Comparison of ENCODE assay signal across 23 cellular contexts in genomic region chr13:20441066-20441465, GRCh38.
A peak's percentile ranks its signal among the peaks of the same experiment; 100 is the strongest.
DNase-seq lines count a peak whose midpoint lies in the region; ATAC-seq, FAIRE-seq and TF ChIP-seq lines count a peak whose summit lies in the region.
"Had no signal": no experiment of that assay in that cellular context is flagged by ENCODE, and none has a peak within 500 bp of the region (broad histone marks: within the 10 kb centered on the region; RNA-seq: fewer than 3 reads in every experiment).

No MANE protein-coding gene starts in this region.

- H3K27me3 Mint-ChIP-seq in GM23338 (ENCODE audit: insufficient read depth, low read depth, poor library complexity): peaks cover 7% of the 10 kb centered on the region

- no peak for FAIRE-seq in urothelium cell line (lab: Jason Lieb, UNC)
- FAIRE-seq: A549, HepG2, RCC 7860 had no signal

- TF ChIP-seq EP300 in suprapubic skin (IDR thresholded peaks at IDR 0.05): no peak

- H3K9ac ChIP-seq in PC-3 (ENCODE audit: low read length) (peak overlapping the region; percentile 51), mesenchymal stem cell (ENCODE audit: low read length) (peak overlapping the region; percentile 17)

- no peak overlapping the region for H4K91ac ChIP-seq in mesenchymal stem cell (ENCODE audit: low read length)

- H2BK5ac ChIP-seq in mesenchymal stem cell (ENCODE audit: low read depth, low read length, poor library complexity, severe bottlenecking): no peak overlapping the region

- no peak overlapping the region for H2BK12ac ChIP-seq in mesenchymal stem cell (ENCODE audit: low read length in 2 of 2)

- no peaks in the 10 kb centered on the region for H4K20me1 ChIP-seq in GM23338 (replicated peaks; ENCODE audit: insufficient read depth)
- no peaks in the 10 kb centered on the region for H4K20me1 ChIP-seq in PC-3 (ENCODE audit: low read length)

- no peaks in the 10 kb centered on the region for H3K79me1 ChIP-seq in mesenchymal stem cell (replicated peaks; ENCODE audit: low read length, poor library complexity, severe bottlenecking)

- H3K4ac ChIP-seq in mesenchymal stem cell (ENCODE audit: low read depth in 1 of 2, low read length in 2 of 2): no peak overlapping the region

- H3K9me3 ChIP-seq in PC-3 (ENCODE audit: low read length) (0 out of 2 replicates have a peak, but pooled peaks cover 6% of the 10 kb centered on the region), mesenchymal stem cell (ENCODE audit: control insufficient read depth, low read length) (peaks cover 3% of the 10 kb centered on the region), suprapubic skin (no peaks in the 10 kb centered on the region), heart right ventricle (peaks cover 0 to 11% (median 0%) of the 10 kb centered on the region in 11 donors)
- H3K9me3 ChIP-seq: BE2C, SJCRH30 had no signal

- intact Hi-C loops in PC-3 (cut with micrococcal nuclease) (loop anchor here (5.0 kb wide), 1 partner anchor 249 kb away; the partner anchor contains the start of gene GJB2), heart right ventricle (cut with DNase I) (no loop called here)

- no peak for TF ChIP-seq CTCF in GM23338 (conservative IDR thresholded peaks at IDR 0.05; ENCODE audit: low read depth in 2 of 2)
- no peak for TF ChIP-seq CTCF in PC-3 (conservative IDR thresholded peaks at IDR 0.05; ENCODE audit: low read depth, low read length)
- TF ChIP-seq CTCF in suprapubic skin (IDR thresholded peaks at IDR 0.05): no peak
- no peak for TF ChIP-seq CTCF in heart right ventricle (IDR thresholded peaks at IDR 0.05)

- H3K4me3 Mint-ChIP-seq in GM23338: no peak overlapping the region
- H3K4me3 Mint-ChIP-seq: HFFc6 had no signal

- H3K79me2 ChIP-seq in GM23338 (replicated peaks; ENCODE audit: insufficient read depth) (no peaks in the 10 kb centered on the region), PC-3 (ENCODE audit: low read length) (no peaks in the 10 kb centered on the region)

- no peaks in the 10 kb centered on the region for H3K36me3 ChIP-seq in GM23338 (ENCODE audit: insufficient read depth)
- H3K36me3 ChIP-seq in PC-3 (ENCODE audit: low read depth, low read length): peaks cover 3% of the 10 kb centered on the region; the same call in 1 of the 2 replicates
- no peaks in the 10 kb centered on the region for H3K36me3 ChIP-seq in mesenchymal stem cell (ENCODE audit: control insufficient read depth in 1 of 2, insufficient read depth in 2 of 2, low read depth in 1 of 2, low read length in 2 of 2)
- H3K36me3 ChIP-seq in suprapubic skin: no peaks in the 10 kb centered on the region
- peaks cover 0 to 6% (median 0%) of the 10 kb centered on the region in 9 donors for H3K36me3 ChIP-seq in heart right ventricle
- H3K36me3 ChIP-seq: BE2C, SJCRH30 had no signal

- H3K4me1 Mint-ChIP-seq in GM23338: peaks cover 23% of the 10 kb centered on the region

- H3K23ac ChIP-seq in mesenchymal stem cell (ENCODE audit: low read length in 2 of 2): no peak overlapping the region

- H2AFZ ChIP-seq in GM23338 (peak overlapping the region; percentile 45; the same call in 1 of the 2 replicates), PC-3 (ENCODE audit: low read length) (no peak overlapping the region), mesenchymal stem cell (ENCODE audit: low read depth, low read length) (no peak overlapping the region)

- no peak for DNase-seq in GM23338 (ENCODE audit: low spot score)
- DNase-seq in PC-3: no peak
- DNase-seq in mesenchymal stem cell: no peak
- no peak for DNase-seq in suprapubic skin (ENCODE audit: low spot score in 2 of 2)
- DNase-seq in urothelium cell line (ENCODE audit: low spot score): no peak
- no peak for DNase-seq in heart right ventricle
- DNase-seq: BE2C; DMS79 treated with DMSO at 0.1 percent for 48 hours; H7; HFFc6; KBM-7; NCI-H1092; NCI-H1436; NCI-H187 treated with DMSO at 0.1 percent for 48 hours; NCI-H2107; NCI-H774; NK-92 treated with Interleukin-12 subunit alpha and Interleukin-12 subunit beta, amount 100 ng/mL, for 24 hours; SJCRH30 had no signal

- H3K9me3 Mint-ChIP-seq in GM23338: peaks cover 9% of the 10 kb centered on the region; the same call in 2 of the 3 replicates

- H3K14ac ChIP-seq in mesenchymal stem cell (ENCODE audit: low read length in 2 of 2): no peak overlapping the region

- CTCF ChIA-PET in PC-3 (lab: Charles Lee): no interaction called here

- no peak overlapping the region for H2BK15ac ChIP-seq in mesenchymal stem cell (ENCODE audit: low read depth, poor library complexity, severe bottlenecking)

- no TSS peak for BruUV-seq in PC-3 (replicated peaks; lab: Mats Ljungman, UMichigan)

- H3K27ac ChIP-seq in GM23338 (ENCODE audit: low read depth): no peak overlapping the region
- H3K27ac ChIP-seq in PC-3 (ENCODE audit: low read length): peak overlapping the region; percentile 95
- H3K27ac ChIP-seq in mesenchymal stem cell (ENCODE audit: low read length, poor library complexity, severe bottlenecking): no peak overlapping the region
- H3K27ac ChIP-seq in suprapubic skin: peak overlapping the region; percentile 9
- no peak overlapping the region for H3K27ac ChIP-seq in heart right ventricle
- H3K27ac ChIP-seq: A549, HL-60, SJCRH30 had no signal

- H3K27me3 ChIP-seq in GM23338 (ENCODE audit: insufficient read depth) (peaks cover 10% of the 10 kb centered on the region), PC-3 (ENCODE audit: low read length) (no peaks in the 10 kb centered on the region), mesenchymal stem cell (ENCODE audit: control insufficient read depth in 1 of 2, insufficient read depth in 1 of 2, low read length in 2 of 2) (no peaks in the 10 kb centered on the region), suprapubic skin (no peaks in the 10 kb centered on the region), heart right ventricle (no peaks in the 10 kb centered on the region)
- H3K27me3 ChIP-seq: BE2C had no signal

- H3F3A ChIP-seq in GM23338 (replicated peaks; ENCODE audit: low read depth): no peaks in the 10 kb centered on the region
- H3F3A ChIP-seq in PC-3 (ENCODE audit: low read length, unreplicated experiment): peaks cover 9% of the 10 kb centered on the region

- H4K8ac ChIP-seq in mesenchymal stem cell (ENCODE audit: low read length): no peak overlapping the region

- H3K4me1 ChIP-seq in GM23338 (ENCODE audit: insufficient read depth): peaks cover 23% of the 10 kb centered on the region
- H3K4me1 ChIP-seq in PC-3 (ENCODE audit: insufficient read depth, low read length): peaks cover 31% of the 10 kb centered on the region
- no peaks in the 10 kb centered on the region for H3K4me1 ChIP-seq in mesenchymal stem cell (ENCODE audit: control insufficient read depth, insufficient read depth, low read depth, low read length)
- H3K4me1 ChIP-seq in suprapubic skin: peaks cover 4% of the 10 kb centered on the region
- peaks cover 0 to 15% (median 4%) of the 10 kb centered on the region in 9 donors for H3K4me1 ChIP-seq in heart right ventricle
- H3K4me1 ChIP-seq: A549, BE2C, SJCRH30 had no signal

- 0 out of 3 replicates have a peak, but pooled peaks cover 4% of the 10 kb centered on the region for H3K36me3 Mint-ChIP-seq in GM23338 (ENCODE audit: low read depth)

- TF ChIP-seq POLR2A in suprapubic skin (IDR thresholded peaks at IDR 0.05): no peak

- H2BK120ac ChIP-seq in mesenchymal stem cell (ENCODE audit: low read depth, low read length): no peak overlapping the region

- H3K4me3 ChIP-seq in GM23338 (no peak overlapping the region), PC-3 (ENCODE audit: low read length) (no peak overlapping the region), mesenchymal stem cell (ENCODE audit: insufficient read depth in 1 of 2, low read depth in 1 of 2, low read length in 2 of 2) (no peak overlapping the region), suprapubic skin (no peak overlapping the region), heart right ventricle (no peak overlapping the region)
- H3K4me3 ChIP-seq: A549, SJCRH30 had no signal

- ATAC-seq in GM23338 (no peak), PC-3 (no peak), heart right ventricle (no peak), HG03135 (IDR thresholded peaks at IDR 0.05; ENCODE audit: unreplicated experiment) (no peak)
- ATAC-seq: A549, HepG2 had no signal

- H3K9me2 ChIP-seq in GM23338 (ENCODE audit: insufficient read depth): 0 out of 2 replicates have a peak, but pooled peaks cover under 1% of the 10 kb centered on the region
- H3K9me2 ChIP-seq in PC-3 (replicated peaks; ENCODE audit: low read length): no peaks in the 10 kb centered on the region

- no peak overlapping the region for H3K18ac ChIP-seq in mesenchymal stem cell (ENCODE audit: low read depth in 1 of 2, low read length in 2 of 2)

- POLR2A ChIA-PET in PC-3 (lab: Charles Lee; ENCODE audit: unreplicated experiment): no interaction called here

- 68% methylated on average over 5 of the region's 5 CpGs for WGBS in mesenchymal stem cell
- WGBS in suprapubic skin: 56% methylated on average over 4 of the region's 5 CpGs
- WGBS in heart right ventricle, 2 donors: 76% methylated on average over 5 of the region's 5 CpGs

- no peak overlapping the region for H2AK5ac ChIP-seq in mesenchymal stem cell (ENCODE audit: low read length, severe bottlenecking)

- no peak overlapping the region for H3K27ac Mint-ChIP-seq in GM23338
- H3K27ac Mint-ChIP-seq: HFFc6 had no signal

- H3K4me2 ChIP-seq in GM23338 (peak overlapping the region; percentile 30; the same call in 1 of the 2 replicates), PC-3 (ENCODE audit: low read length) (peak overlapping the region; percentile 39), mesenchymal stem cell (ENCODE audit: low read length, poor library complexity, severe bottlenecking) (no peak overlapping the region)
- H3K4me2 ChIP-seq: A549 had no signal

TF ChIP-seq in GM23338, 12 proteins besides CTCF, POLR2A, EP300 and RAD21 (continues in another document):
- TF ChIP-seq ETS1 (IDR thresholded peaks at IDR 0.05): no peak

Comparison
In these comparisons a context has a peak if more than half of its experiments do, and no peak if none do; other contexts are left out.
1. H3K27ac ChIP-seq: peak in PC-3 (single experiment) and suprapubic skin (single experiment); none in GM23338 (single experiment), mesenchymal stem cell (single experiment) and heart right ventricle (0 of 10).